Comparison of ENCODE assay signal across 9 cellular contexts in genomic region chr17:40547079-40547784, GRCh38. TPM values are rescaled to one million over a fixed set of nuclear protein-coding genes. Genes with fewer than 3 reads are reported as not detected.
DNase-seq lines count a peak whose midpoint lies in the region; ATAC-seq and TF ChIP-seq lines count a peak whose summit lies in the region.
"Had no signal": no experiment of that assay in that cellular context is flagged by ENCODE, and none has a peak within 500 bp of the region (broad histone marks: within the 10 kb centered on the region; RNA-seq: fewer than 3 reads in every experiment).

No MANE protein-coding gene starts in this region.

- H3K4me1 Mint-ChIP-seq in naive thymus-derived CD4-positive, alpha-beta T cell = peaks cover 46 to 94% (median 89%) of the 10 kb centered on the region in 7 donors

- peak overlapping the region; percentile 33 to 99 (median 63) for H3K4me3 Mint-ChIP-seq in naive thymus-derived CD4-positive, alpha-beta T cell

- in situ Hi-C loops in G401 (cut with HindIII; ENCODE audit: low sequenced_read_pairs) = no loop called here

- no peaks in the 10 kb centered on the region for H3K27me3 ChIP-seq in naive thymus-derived CD4-positive, alpha-beta T cell (ENCODE audit: control insufficient read depth in 2 of 2, insufficient read depth in 2 of 2, low read length in 2 of 2)
- H3K27me3 ChIP-seq in left ventricle myocardium inferior (ENCODE audit: low read depth) = no peaks in the 10 kb centered on the region

- peaks cover 52 to 81% of the 10 kb centered on the region in 2 donors for H3K4me1 ChIP-seq in naive thymus-derived CD4-positive, alpha-beta T cell (ENCODE audit: control insufficient read depth in 2 of 2, insufficient read depth in 2 of 2, low read length in 2 of 2)
- peaks cover 58% of the 10 kb centered on the region for H3K4me1 ChIP-seq in left ventricle myocardium inferior

- H3K36me3 ChIP-seq in naive thymus-derived CD4-positive, alpha-beta T cell (ENCODE audit: control insufficient read depth in 2 of 3, insufficient read depth in 3 of 3, low read length in 3 of 3) = no peaks in the 10 kb centered on the region
- H3K36me3 ChIP-seq in left ventricle myocardium inferior = no peaks in the 10 kb centered on the region

- peaks cover 0 to 13% (median 0%) of the 10 kb centered on the region in 5 donors for H3K36me3 Mint-ChIP-seq in naive thymus-derived CD4-positive, alpha-beta T cell

- peak overlapping the region; percentile 63 for H3K27ac ChIP-seq in naive thymus-derived CD4-positive, alpha-beta T cell (ENCODE audit: low read depth, low read length)
- no peak overlapping the region for H3K27ac ChIP-seq in left ventricle myocardium inferior (replicated peaks)
- H3K27ac ChIP-seq: KMS-11 had no signal

- H3K9me3 Mint-ChIP-seq in naive thymus-derived CD4-positive, alpha-beta T cell = peaks cover 0 to 8% (median 0%) of the 10 kb centered on the region in 11 donors

- CTCF ChIA-PET in naive thymus-derived CD4-positive, alpha-beta T cell (lab: Charles Lee) = interaction anchor here (0.6 to 8.3 kb wide), 7 partner anchors 8 to 148 kb away, joined by 3 to 67 read pairs (median 9); partner anchors contain the start of gene CCR7
- CTCF ChIA-PET in HEK293T (lab: Yijun Ruan, JAX) = interaction anchor here (0.6 to 2.7 kb wide), 5 partner anchors 11 to 14 kb away, joined by 3 to 14 read pairs (median 5); no protein-coding TSS in a partner anchor

- H3K4me3 ChIP-seq in naive thymus-derived CD4-positive, alpha-beta T cell (ENCODE audit: low read length) = no peak overlapping the region
- no peak overlapping the region for H3K4me3 ChIP-seq in left ventricle myocardium inferior

- no peaks in the 10 kb centered on the region for H3K9me3 ChIP-seq in naive thymus-derived CD4-positive, alpha-beta T cell (ENCODE audit: control insufficient read depth in 2 of 3, low read length in 3 of 3)
- H3K9me3 ChIP-seq in left ventricle myocardium inferior (replicated peaks) = no peaks in the 10 kb centered on the region

- TF ChIP-seq CTCF in left ventricle myocardium inferior (IDR thresholded peaks at IDR 0.05; ENCODE audit: borderline replicate concordance) = no peak

- H3K27me3 Mint-ChIP-seq in naive thymus-derived CD4-positive, alpha-beta T cell = no peaks in the 10 kb centered on the region

- peak overlapping the region; percentile 75 to 100 (median 93) for H3K27ac Mint-ChIP-seq in naive thymus-derived CD4-positive, alpha-beta T cell

- ATAC-seq in naive thymus-derived CD4-positive, alpha-beta T cell = peak; percentile 74

- peak; percentile 21 to 25 for DNase-seq in Kasumi-1 (lab: John Stamatoyannopoulos, UW)
- peak; percentile 73 for DNase-seq in NOMO-1 treated with dmso at 0.1 percent for 144 hours (lab: John Stamatoyannopoulos, UW; ENCODE audit: unreplicated experiment)
- peak; percentile 59 for DNase-seq in activated naive CD4-positive, alpha-beta T cell treated with anti-CD3 and anti-CD28 coated beads, Interleukin-2, amount 50 U/mL, for 16 hours
- peak in 8 of 9 donors; percentile 56 to 84 (median 80) for DNase-seq in naive thymus-derived CD4-positive, alpha-beta T cell
- no peak for DNase-seq in G401 (ENCODE audit: low spot score)
- no peak for DNase-seq in COLO829 (ENCODE audit: low spot score)
- no peak for DNase-seq in HEK293T (ENCODE audit: extremely low spot score)
- DNase-seq in left ventricle myocardium inferior = no peak

- POLR2A ChIA-PET in naive thymus-derived CD4-positive, alpha-beta T cell (lab: Charles Lee) = interaction anchor here (0.7 to 45.4 kb wide), 18 partner anchors 0 to 272 kb away, joined by 3 to 2132 read pairs (median 5); partner anchors contain the start of genes CCR7 and SMARCE1
- POLR2A ChIA-PET in HEK293T (lab: Yijun Ruan, JAX) = interaction anchor here (2.3 kb wide), 1 partner anchor 130 kb away, joined by 10 read pairs; the partner anchor contains the start of gene TOP2A

- intact Hi-C loops in naive thymus-derived CD4-positive, alpha-beta T cell (cut with micrococcal nuclease) = loop anchor here in 1 of 2 donors (1.0 to 5.0 kb wide), 4 partner anchors 9 to 225 kb away; no protein-coding TSS in a partner anchor
- intact Hi-C loops in left ventricle myocardium inferior (cut with micrococcal nuclease) = no loop called here

TF ChIP-seq in HEK293T, 16 proteins besides CTCF, POLR2A, EP300 and RAD21:
- TF ChIP-seq TARDBP (IDR thresholded peaks at IDR 0.05) = no peak
- TF ChIP-seq SUZ12 (IDR thresholded peaks at IDR 0.05) = no peak
- TF ChIP-seq NFRKB (IDR thresholded peaks at IDR 0.05) = no peak
- TF ChIP-seq FOXA1 (IDR thresholded peaks at IDR 0.05) = no peak
- TF ChIP-seq HDGF (IDR thresholded peaks at IDR 0.05; ENCODE audit: borderline replicate concordance) = no peak
- TF ChIP-seq BHLHE40 (IDR thresholded peaks at IDR 0.05; ENCODE audit: borderline replicate concordance) = no peak
- TF ChIP-seq L3MBTL2 (conservative IDR thresholded peaks at IDR 0.05) = no peak
- no peak for TF ChIP-seq FOXM1 (IDR thresholded peaks at IDR 0.05; ENCODE audit: borderline replicate concordance)
- no peak for TF ChIP-seq PKNOX1 (IDR thresholded peaks at IDR 0.05)
- no peak for TF ChIP-seq ELF4 (IDR thresholded peaks at IDR 0.05)
- no peak for TF ChIP-seq ARNT (IDR thresholded peaks at IDR 0.05)
- TF ChIP-seq FOXK2 (IDR thresholded peaks at IDR 0.05) = no peak
- TF ChIP-seq LEF1 (IDR thresholded peaks at IDR 0.05; ENCODE audit: borderline replicate concordance) = no peak
- no peak for TF ChIP-seq ZNF384 (IDR thresholded peaks at IDR 0.05)
- no peak for TF ChIP-seq SP1 (IDR thresholded peaks at IDR 0.05)
- TF ChIP-seq CTBP1 (IDR thresholded peaks at IDR 0.05; ENCODE audit: borderline replicate concordance) = no peak
TF ChIP-seq in HEK293T: peak in this region for 0.

RNA-seq across cellular contexts. Expression of gene CCR7, which starts 18.0 kb away (rescaled TPM):
- 100 to 1,000 TPM; 153 to 675 (median 262) TPM for total RNA-seq in naive thymus-derived CD4-positive, alpha-beta T cell
- 1,000 to 10,000 TPM; 1,350 to 2,301 TPM for polyA plus RNA-seq in naive thymus-derived CD4-positive, alpha-beta T cell
- total RNA-seq in G401 (2014; rRNA removed; shearing (Covaris generic)) = not detected in 2 replicates
- not detected for total RNA-seq in left ventricle myocardium inferior

RNA-seq across cellular contexts. Expression of gene TNS4, which starts 45.8 kb away (rescaled TPM):
- 10 to 100 TPM in 1 of 5 experiments, 1 to 10 TPM in 2, not detected in 2; 1.2 to 10.3 (median 1.3) TPM for total RNA-seq in naive thymus-derived CD4-positive, alpha-beta T cell
- polyA plus RNA-seq in naive thymus-derived CD4-positive, alpha-beta T cell = not detected
- not detected in 2 replicates for total RNA-seq in G401 (2014; rRNA removed; shearing (Covaris generic))
- total RNA-seq in left ventricle myocardium inferior = not detected

Comparison
In these comparisons a context has a peak if more than half of its experiments do, and no peak if none do; other contexts are left out.
1. DNase-seq: peak in Kasumi-1 (2 of 2), NOMO-1 treated with dmso at 0.1 percent for 144 hours (single experiment), activated naive CD4-positive, alpha-beta T cell treated with anti-CD3 and anti-CD28 coated beads, Interleukin-2, amount 50 U/mL, for 16 hours (single experiment) and naive thymus-derived CD4-positive, alpha-beta T cell (8 of 9); none in G401 (single experiment), COLO829 (single experiment), HEK293T (single experiment) and left ventricle myocardium inferior (single experiment).
2. RNA of gene CCR7, which starts 18.0 kb away (total RNA-seq): 153 to 675 TPM in naive thymus-derived CD4-positive, alpha-beta T cell; not detected in G401 and not detected in left ventricle myocardium inferior (single experiment); every median in the first group is over 100 times any median in the second.